In the genomic region with DNA sequence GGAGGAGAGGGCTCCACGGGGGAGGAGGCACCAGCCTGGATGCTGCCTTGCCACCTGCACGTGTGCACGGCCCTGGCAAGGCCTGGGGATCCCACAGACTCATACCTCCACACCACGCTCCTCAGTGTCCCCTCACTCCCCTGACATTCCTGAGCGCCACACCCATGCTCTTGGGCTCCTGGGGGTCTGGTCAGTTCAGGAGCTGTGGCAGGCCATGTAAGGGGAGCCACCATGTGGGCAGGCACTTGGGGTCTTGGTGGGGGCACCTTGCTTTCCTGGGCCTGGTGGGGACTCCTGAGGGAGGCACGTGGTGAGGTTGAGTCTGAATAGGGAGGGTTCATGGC, we compare ENCODE assay signal across 10 cellular contexts. TPM values are rescaled to one million over a fixed set of nuclear protein-coding genes. Genes with fewer than 3 reads are reported as not detected.
A peak's percentile ranks its signal among the peaks of the same experiment; 100 is the strongest.
DNase-seq lines count a peak whose midpoint lies in the region; ATAC-seq and TF ChIP-seq lines count a peak whose summit lies in the region.
"Had no signal": no experiment of that assay in that cellular context is flagged by ENCODE, and none has a peak within 500 bp of the region (broad histone marks: within the 10 kb centered on the region; RNA-seq: fewer than 3 reads in every experiment).

No MANE protein-coding gene starts in this region.

- H3K36me3 ChIP-seq in mammary epithelial cell (ENCODE audit: insufficient read depth, low read length): peaks cover 2% of the 10 kb centered on the region
- H3K36me3 ChIP-seq in uterus: no peaks in the 10 kb centered on the region

- H3K4me1 Mint-ChIP-seq in MCF 10A (ENCODE audit: insufficient read depth, unreplicated experiment) (peaks cover 47% of the 10 kb centered on the region), endothelial cell (ENCODE audit: unreplicated experiment) (peaks cover 3% of the 10 kb centered on the region), nephron progenitor cell (peaks cover 16% of the 10 kb centered on the region)
- peaks cover 8% of the 10 kb centered on the region for H3K4me1 Mint-ChIP-seq in activated CD4-positive, alpha-beta memory T cell treated with anti-CD3 and anti-CD28 coated beads for 36 hours (ENCODE audit: low read depth)

- no peak for TF ChIP-seq CTCF in MCF 10A (IDR thresholded peaks at IDR 0.05; ENCODE audit: unreplicated experiment)
- no peak for TF ChIP-seq CTCF in mammary epithelial cell (conservative IDR thresholded peaks at IDR 0.05 in 1 of 2, IDR thresholded peaks at IDR 0.05 in 1 of 2; ENCODE audit: extremely low read depth in 1 of 2, insufficient read depth in 1 of 2, low read depth in 1 of 2, low read length in 2 of 2)
- no peak for TF ChIP-seq CTCF in endothelial cell (IDR thresholded peaks at IDR 0.05; ENCODE audit: unreplicated experiment)
- TF ChIP-seq CTCF in nephron progenitor cell (IDR thresholded peaks at IDR 0.05): no peak
- no peak for TF ChIP-seq CTCF in uterus (IDR thresholded peaks at IDR 0.05)

- intact Hi-C loops in MCF 10A (cut with micrococcal nuclease): no loop called here
- intact Hi-C loops in mammary epithelial cell (cut with micrococcal nuclease): no loop called here
- intact Hi-C loops in uterus (cut with DNase I; ENCODE audit: low total_unique reads): no loop called here
- intact Hi-C loops in activated CD4-positive, alpha-beta memory T cell treated with anti-CD3 and anti-CD28 coated beads for 36 hours (cut with micrococcal nuclease): no loop called here

- H3K27me3 Mint-ChIP-seq in MCF 10A (ENCODE audit: insufficient read depth, unreplicated experiment): no peaks in the 10 kb centered on the region
- peaks cover 7% of the 10 kb centered on the region for H3K27me3 Mint-ChIP-seq in endothelial cell (ENCODE audit: unreplicated experiment)
- H3K27me3 Mint-ChIP-seq in nephron progenitor cell (ENCODE audit: low read depth, poor library complexity): no peaks in the 10 kb centered on the region
- no peaks in the 10 kb centered on the region for H3K27me3 Mint-ChIP-seq in activated CD4-positive, alpha-beta memory T cell treated with anti-CD3 and anti-CD28 coated beads for 36 hours

- H3K27ac ChIP-seq in mammary epithelial cell (ENCODE audit: insufficient read depth, low read depth, low read length) (no peak overlapping the region), uterus (peak overlapping the region; percentile 88 to 91)

- dilution Hi-C loops in mammary epithelial cell (cut with HindIII; ENCODE audit: low sequenced_read_pairs): no loop called here

- H3K4me3 Mint-ChIP-seq in MCF 10A (ENCODE audit: unreplicated experiment) (peak overlapping the region; percentile 19), endothelial cell (ENCODE audit: unreplicated experiment) (peak overlapping the region; percentile 28), nephron progenitor cell (no peak overlapping the region)
- H3K4me3 Mint-ChIP-seq in activated CD4-positive, alpha-beta memory T cell treated with anti-CD3 and anti-CD28 coated beads for 36 hours: no peak overlapping the region

- H3K4me1 ChIP-seq in mammary epithelial cell (ENCODE audit: insufficient read depth, low read length) (peaks cover 31% of the 10 kb centered on the region), uterus (peaks cover 16 to 36% of the 10 kb centered on the region in 2 donors)

- H3K9me3 ChIP-seq in mammary epithelial cell (replicated peaks; ENCODE audit: insufficient read depth, low read length) (no peaks in the 10 kb centered on the region), uterus (no peaks in the 10 kb centered on the region)

- H3K27me3 ChIP-seq in mammary epithelial cell (ENCODE audit: insufficient read depth, low read length) (no peaks in the 10 kb centered on the region), uterus (no peaks in the 10 kb centered on the region)

- no peak overlapping the region for H3K4me2 ChIP-seq in mammary epithelial cell (ENCODE audit: insufficient read depth, low read depth, low read length)

- DNase-seq in MCF 10A (ENCODE audit: unreplicated experiment) (no peak), mammary epithelial cell (no peak), endothelial cell (ENCODE audit: low spot score) (no peak), nephron progenitor cell (no peak), uterus (no peak), SKM-1 treated with dmso at 0.1 percent for 144 hours (lab: John Stamatoyannopoulos, UW; ENCODE audit: unreplicated experiment) (no peak)
- DNase-seq in activated CD4-positive, alpha-beta memory T cell treated with anti-CD3 and anti-CD28 coated beads for 36 hours: no peak
- DNase-seq: NCI-H748 treated with DMSO at 0.1 percent for 48 hours had no signal

- no peaks in the 10 kb centered on the region for H4K20me1 ChIP-seq in mammary epithelial cell (ENCODE audit: insufficient read depth, low read length)

- ATAC-seq in HG02623 (IDR thresholded peaks at IDR 0.05; ENCODE audit: unreplicated experiment): no peak

- CTCF ChIA-PET in MCF 10A (lab: Yijun Ruan, JAX) (interaction anchor here (0.5 to 5.9 kb wide), 7 partner anchors 8 to 388 kb away, joined by 3 to 63 read pairs (median 3); partner anchors contain the start of genes C1orf35, GUK1 and IBA57), mammary epithelial cell (lab: Charles Lee; ENCODE audit: low non-redundant PET) (no interaction called here)
- CTCF ChIA-PET in activated CD4-positive, alpha-beta memory T cell treated with anti-CD3 and anti-CD28 coated beads for 36 hours (lab: Charles Lee): no interaction called here

- H3K9me3 Mint-ChIP-seq in MCF 10A (ENCODE audit: unreplicated experiment): no peaks in the 10 kb centered on the region
- H3K9me3 Mint-ChIP-seq in endothelial cell (ENCODE audit: unreplicated experiment): no peaks in the 10 kb centered on the region
- no peaks in the 10 kb centered on the region for H3K9me3 Mint-ChIP-seq in nephron progenitor cell
- no peaks in the 10 kb centered on the region for H3K9me3 Mint-ChIP-seq in activated CD4-positive, alpha-beta memory T cell treated with anti-CD3 and anti-CD28 coated beads for 36 hours

- BruUV-seq in MCF 10A (replicated peaks; lab: Mats Ljungman, UMichigan): no TSS peak
- BruUV-seq in mammary epithelial cell (replicated peaks; lab: Mats Ljungman, UMichigan): no TSS peak

- POLR2A ChIA-PET in MCF 10A (lab: Yijun Ruan, JAX): interaction anchor here (0.5 to 8.9 kb wide), 4 partner anchors 10 to 68 kb away, joined by 3 to 137 read pairs (median 40); partner anchors contain the start of genes ARF1, GUK1 and IBA57
- POLR2A ChIA-PET in activated CD4-positive, alpha-beta memory T cell treated with anti-CD3 and anti-CD28 coated beads for 36 hours (lab: Charles Lee): no interaction called here

- H3K4me3 ChIP-seq in mammary epithelial cell (replicated peaks in 1 of 3; ENCODE audit: insufficient read depth in 1 of 3, low read depth in 2 of 3, low read length in 3 of 3): no peak overlapping the region
- H3K4me3 ChIP-seq in uterus: peak overlapping the region in 1 of 2 donors; percentile 34
- H3K4me3 ChIP-seq: lung had no signal

- no peak for TF ChIP-seq POLR2A in uterus (IDR thresholded peaks at IDR 0.05)

- in situ Hi-C loops in mammary epithelial cell (cut with MboI; ENCODE audit: low sequenced_read_pairs in 2 of 2): no loop called here

- peaks cover 35% of the 10 kb centered on the region for H3K36me3 Mint-ChIP-seq in MCF 10A (ENCODE audit: insufficient read depth, unreplicated experiment)
- no peaks in the 10 kb centered on the region for H3K36me3 Mint-ChIP-seq in endothelial cell (ENCODE audit: low read depth, unreplicated experiment)
- no peaks in the 10 kb centered on the region for H3K36me3 Mint-ChIP-seq in nephron progenitor cell (ENCODE audit: low read depth)
- no peaks in the 10 kb centered on the region for H3K36me3 Mint-ChIP-seq in activated CD4-positive, alpha-beta memory T cell treated with anti-CD3 and anti-CD28 coated beads for 36 hours

- 47% methylated on average over 6 of the region's 6 CpGs for WGBS in mammary epithelial cell (ENCODE audit: low coverage, missing lambda C conversion rate)

- H2AFZ ChIP-seq in mammary epithelial cell (ENCODE audit: low read depth, low read length): no peak overlapping the region

- peak overlapping the region; percentile 83 for H3K27ac Mint-ChIP-seq in MCF 10A (ENCODE audit: low read depth, unreplicated experiment)
- peak overlapping the region; percentile 75 for H3K27ac Mint-ChIP-seq in endothelial cell (ENCODE audit: unreplicated experiment)
- H3K27ac Mint-ChIP-seq in nephron progenitor cell: peak overlapping the region; percentile 94
- no peak overlapping the region for H3K27ac Mint-ChIP-seq in activated CD4-positive, alpha-beta memory T cell treated with anti-CD3 and anti-CD28 coated beads for 36 hours

- H3K9ac ChIP-seq in mammary epithelial cell (ENCODE audit: insufficient read depth, low read length): no peak overlapping the region

- peaks cover 29% of the 10 kb centered on the region for H3K79me2 ChIP-seq in mammary epithelial cell (ENCODE audit: insufficient read depth, low read length)

RNA-seq across cellular contexts. Expression of gene GJC2, which starts 1.4 kb away (rescaled TPM):
- 9.0 and 18.5 TPM in 2 replicates for total RNA-seq in MCF 10A (2022)
- total RNA-seq in mammary epithelial cell: under 1 TPM; 0.33 to 0.47 TPM
- polyA plus RNA-seq in mammary epithelial cell: 0.14 TPM
- not detected for polyA minus RNA-seq in mammary epithelial cell
- 13.0 TPM for total RNA-seq in endothelial cell (ENCODE audit: unreplicated experiment)
- total RNA-seq in uterus: 10 to 100 TPM in 2 of 4 donors, 1 to 10 TPM in 2; 2.6 to 25.8 (median 10.7) TPM
- total RNA-seq in activated CD4-positive, alpha-beta memory T cell treated with anti-CD3 and anti-CD28 coated beads for 36 hours: under 1 TPM; 0.41 to 0.57 TPM

RNA-seq across cellular contexts. Expression of gene GUK1, which starts 11.1 kb away (rescaled TPM):
- 495 and 510 TPM in 2 replicates for total RNA-seq in MCF 10A (2022)
- total RNA-seq in mammary epithelial cell: 100 to 1,000 TPM; 229 to 242 TPM
- 461 TPM for polyA plus RNA-seq in mammary epithelial cell
- polyA minus RNA-seq in mammary epithelial cell: 86.1 TPM
- total RNA-seq in endothelial cell (ENCODE audit: unreplicated experiment): 280 TPM
- total RNA-seq in uterus: 100 to 1,000 TPM; 124 to 406 (median 289) TPM
- 100 to 1,000 TPM; 229 to 239 TPM for total RNA-seq in activated CD4-positive, alpha-beta memory T cell treated with anti-CD3 and anti-CD28 coated beads for 36 hours

RNA-seq across cellular contexts. Expression of gene IBA57, which starts 14.5 kb away (rescaled TPM):
- 12.0 and 16.5 TPM in 2 replicates for total RNA-seq in MCF 10A (2022)
- 1 to 10 TPM; 7.0 to 8.0 TPM for total RNA-seq in mammary epithelial cell
- 2.6 TPM for polyA plus RNA-seq in mammary epithelial cell
- polyA minus RNA-seq in mammary epithelial cell: 3.0 TPM
- 11.5 TPM for total RNA-seq in endothelial cell (ENCODE audit: unreplicated experiment)
- total RNA-seq in uterus: 10 to 100 TPM in 2 of 4 donors, 1 to 10 TPM in 2; 3.3 to 13.5 (median 7.5) TPM
- 1 to 10 TPM; 3.8 to 4.8 TPM for total RNA-seq in activated CD4-positive, alpha-beta memory T cell treated with anti-CD3 and anti-CD28 coated beads for 36 hours

RNA-seq across cellular contexts. Expression of gene MRPL55, which starts 42.0 kb away (rescaled TPM):
- total RNA-seq in MCF 10A (2022) (85.4 and 111 TPM in 2 replicates), mammary epithelial cell (10 to 100 TPM; 37.7 to 42.3 TPM), endothelial cell (ENCODE audit: unreplicated experiment) (47.5 TPM), uterus (10 to 100 TPM; 19.4 to 43.4 (median 33.6) TPM)
- polyA plus RNA-seq in mammary epithelial cell: 66.4 TPM
- 11.7 TPM for polyA minus RNA-seq in mammary epithelial cell
- 10 to 100 TPM; 51.1 to 52.7 TPM for total RNA-seq in activated CD4-positive, alpha-beta memory T cell treated with anti-CD3 and anti-CD28 coated beads for 36 hours

RNA-seq across cellular contexts. Expression of gene C1orf35, which starts 48.0 kb away (rescaled TPM):
- total RNA-seq in MCF 10A (2022) (48.9 and 49.2 TPM in 2 replicates), mammary epithelial cell (10 to 100 TPM in 1 of 2 donors, 1 to 10 TPM in 1; 5.7 to 19.6 TPM), endothelial cell (ENCODE audit: unreplicated experiment) (23.2 TPM), uterus (10 to 100 TPM in 3 of 4 donors, not detected in 1; 10.6 to 18.6 (median 12.6) TPM)
- 14.5 TPM for polyA plus RNA-seq in mammary epithelial cell
- polyA minus RNA-seq in mammary epithelial cell: 9.7 TPM
- total RNA-seq in activated CD4-positive, alpha-beta memory T cell treated with anti-CD3 and anti-CD28 coated beads for 36 hours: 10 to 100 TPM; 21.9 to 22.1 TPM

Comparison
In these comparisons a context has a peak if more than half of its experiments do, and no peak if none do; other contexts are left out.
1. H3K4me3 Mint-ChIP-seq: peak in MCF 10A (single experiment) and endothelial cell (single experiment); none in nephron progenitor cell (single experiment) and activated CD4-positive, alpha-beta memory T cell treated with anti-CD3 and anti-CD28 coated beads for 36 hours (single experiment).